ENCODE assay signal across 23 cellular contexts in genomic region chr15:58423858-58424608, GRCh38. TPM values are rescaled to one million over a fixed set of nuclear protein-coding genes. Genes with fewer than 3 reads are reported as not detected.
A peak's percentile ranks its signal among the peaks of the same experiment; 100 is the strongest.
DNase-seq lines count a peak whose midpoint lies in the region; ATAC-seq, FAIRE-seq and TF ChIP-seq lines count a peak whose summit lies in the region.
"Had no signal": no experiment of that assay in that cellular context is flagged by ENCODE, and none has a peak within 500 bp of the region (broad histone marks: within the 10 kb centered on the region; RNA-seq: fewer than 3 reads in every experiment).

No MANE protein-coding gene starts in this region.

- H3K36me3 Mint-ChIP-seq in astrocyte (ENCODE audit: low read depth, unreplicated experiment): no peaks in the 10 kb centered on the region
- H3K36me3 Mint-ChIP-seq in naive thymus-derived CD4-positive, alpha-beta T cell: peaks cover 0 to 15% (median 0%) of the 10 kb centered on the region in 5 donors

- H3K9me3 ChIP-seq in left ventricle myocardium inferior (replicated peaks) (no peaks in the 10 kb centered on the region), astrocyte (ENCODE audit: insufficient read depth, low read depth, low read length) (no peaks in the 10 kb centered on the region)
- H3K9me3 ChIP-seq in naive thymus-derived CD4-positive, alpha-beta T cell (ENCODE audit: control insufficient read depth in 2 of 3, low read length in 3 of 3): no peaks in the 10 kb centered on the region
- H3K9me3 ChIP-seq: prostate gland had no signal

- no peak overlapping the region for H3K9ac ChIP-seq in astrocyte (ENCODE audit: low read length)

- FAIRE-seq in astrocyte (lab: Jason Lieb, UNC): no peak
- FAIRE-seq: colon, islet of Langerhans had no signal

- peak overlapping the region; percentile 49 for H2AFZ ChIP-seq in astrocyte (ENCODE audit: low read depth, low read length)

- H3K27ac Mint-ChIP-seq in astrocyte (ENCODE audit: unreplicated experiment): no peak overlapping the region
- no peak overlapping the region for H3K27ac Mint-ChIP-seq in naive thymus-derived CD4-positive, alpha-beta T cell
- H3K27ac Mint-ChIP-seq: activated CD4-positive, alpha-beta T cell treated with anti-CD3 and anti-CD28 coated beads, Interleukin-2, amount 10 ng/mL, durations not matched to agents 7 days and 5 days had no signal

- intact Hi-C loops in left ventricle myocardium superior (cut with micrococcal nuclease): no loop called here
- intact Hi-C loops in left ventricle myocardium inferior (cut with micrococcal nuclease): no loop called here
- intact Hi-C loops in naive thymus-derived CD4-positive, alpha-beta T cell (cut with micrococcal nuclease): no loop called here

- H3K4me1 ChIP-seq in left ventricle myocardium inferior (peaks cover 16% of the 10 kb centered on the region), astrocyte (ENCODE audit: insufficient read depth, low read length) (no peaks in the 10 kb centered on the region)
- H3K4me1 ChIP-seq in naive thymus-derived CD4-positive, alpha-beta T cell (ENCODE audit: control insufficient read depth in 2 of 2, insufficient read depth in 2 of 2, low read length in 2 of 2): no peaks in the 10 kb centered on the region

- H3K4me1 Mint-ChIP-seq in astrocyte (ENCODE audit: low read depth, unreplicated experiment): no peaks in the 10 kb centered on the region
- H3K4me1 Mint-ChIP-seq in naive thymus-derived CD4-positive, alpha-beta T cell: peaks cover 0 to 19% (median 0%) of the 10 kb centered on the region in 7 donors
- H3K4me1 Mint-ChIP-seq: activated CD4-positive, alpha-beta T cell treated with anti-CD3 and anti-CD28 coated beads, Interleukin-2, amount 10 ng/mL, durations not matched to agents 7 days and 5 days had no signal

- no peak overlapping the region for H3K4me3 ChIP-seq in left ventricle myocardium inferior
- H3K4me3 ChIP-seq in astrocyte (ENCODE audit: insufficient read depth, low read depth, low read length): no peak overlapping the region
- no peak overlapping the region for H3K4me3 ChIP-seq in naive thymus-derived CD4-positive, alpha-beta T cell (ENCODE audit: low read length)
- H3K4me3 ChIP-seq: prostate gland had no signal

- no peak overlapping the region for H3K4me3 Mint-ChIP-seq in astrocyte (ENCODE audit: unreplicated experiment)
- H3K4me3 Mint-ChIP-seq in naive thymus-derived CD4-positive, alpha-beta T cell: no peak overlapping the region
- H3K4me3 Mint-ChIP-seq: activated CD4-positive, alpha-beta T cell treated with anti-CD3 and anti-CD28 coated beads, Interleukin-2, amount 10 ng/mL, durations not matched to agents 7 days and 5 days had no signal

- H3K9me3 Mint-ChIP-seq in astrocyte (ENCODE audit: unreplicated experiment): peaks cover 3% of the 10 kb centered on the region
- peaks cover 0 to 2% (median 0%) of the 10 kb centered on the region in 11 donors for H3K9me3 Mint-ChIP-seq in naive thymus-derived CD4-positive, alpha-beta T cell
- H3K9me3 Mint-ChIP-seq: activated CD4-positive, alpha-beta T cell treated with anti-CD3 and anti-CD28 coated beads, Interleukin-2, amount 10 ng/mL, durations not matched to agents 7 days and 5 days had no signal

- H3K36me3 ChIP-seq in left ventricle myocardium inferior (no peaks in the 10 kb centered on the region), astrocyte (ENCODE audit: insufficient read depth, low read length) (no peaks in the 10 kb centered on the region)
- H3K36me3 ChIP-seq in naive thymus-derived CD4-positive, alpha-beta T cell (ENCODE audit: control insufficient read depth in 2 of 3, insufficient read depth in 3 of 3, low read length in 3 of 3): no peaks in the 10 kb centered on the region
- H3K36me3 ChIP-seq: prostate gland had no signal

- DNase-seq in left ventricle myocardium superior (no peak), left ventricle myocardium inferior (no peak), astrocyte (ENCODE audit: low read depth) (peak; percentile 18), left lobe of liver (ENCODE audit: low spot score) (no peak), CD1c-positive myeloid dendritic cell (ENCODE audit: extremely low spot score) (no peak)
- no peak for DNase-seq in naive thymus-derived CD4-positive, alpha-beta T cell
- DNase-seq: activated CD4-positive, alpha-beta T cell treated with anti-CD3 and anti-CD28 coated beads, Interleukin-2, amount 10 ng/mL, durations not matched to agents 7 days and 5 days; activated naive CD4-positive, alpha-beta T cell treated with Interleukin-2 at 50 U/mL for 16 hours; activated T-cell treated with anti-CD3 and anti-CD28 coated beads for 4 hours; H7; hippocampal formation; NCI-H1417 treated with DMSO at 0.1 percent for 48 hours; NCI-H774; SHP77; stimulated activated CD4-positive, alpha-beta T cell treated with anti-CD3 and anti-CD28 coated beads, Interleukin-4, amount 100 ng/mL, for 4 hours had no signal

- H3K27ac ChIP-seq in left ventricle myocardium inferior (replicated peaks): no peak overlapping the region
- H3K27ac ChIP-seq in astrocyte (ENCODE audit: low read depth, low read length): no peak overlapping the region
- no peak overlapping the region for H3K27ac ChIP-seq in naive thymus-derived CD4-positive, alpha-beta T cell (ENCODE audit: low read depth, low read length)

- peaks cover 10% of the 10 kb centered on the region for H3K27me3 Mint-ChIP-seq in astrocyte (ENCODE audit: low read depth, unreplicated experiment)
- H3K27me3 Mint-ChIP-seq in naive thymus-derived CD4-positive, alpha-beta T cell: no peaks in the 10 kb centered on the region
- H3K27me3 Mint-ChIP-seq: activated CD4-positive, alpha-beta T cell treated with anti-CD3 and anti-CD28 coated beads, Interleukin-2, amount 10 ng/mL, durations not matched to agents 7 days and 5 days had no signal

- H3K4me2 ChIP-seq in astrocyte (ENCODE audit: low read length): no peak overlapping the region

- H3K79me2 ChIP-seq in astrocyte (ENCODE audit: insufficient read depth, low read length): no peaks in the 10 kb centered on the region

- peak; percentile 19 for ATAC-seq in left ventricle myocardium superior
- peak; percentile 44 for ATAC-seq in left lobe of liver
- no peak for ATAC-seq in HG03045 (IDR thresholded peaks at IDR 0.05; ENCODE audit: unreplicated experiment)
- ATAC-seq in GM18498 (IDR thresholded peaks at IDR 0.05; ENCODE audit: unreplicated experiment): no peak
- no peak for ATAC-seq in naive thymus-derived CD4-positive, alpha-beta T cell

- no peaks in the 10 kb centered on the region for H4K20me1 ChIP-seq in astrocyte (ENCODE audit: insufficient read depth, low read length)

- H3K27me3 ChIP-seq in left ventricle myocardium inferior (ENCODE audit: low read depth): no peaks in the 10 kb centered on the region
- no peaks in the 10 kb centered on the region for H3K27me3 ChIP-seq in astrocyte (ENCODE audit: insufficient read depth, low read length)
- H3K27me3 ChIP-seq in naive thymus-derived CD4-positive, alpha-beta T cell (ENCODE audit: control insufficient read depth in 2 of 2, insufficient read depth in 2 of 2, low read length in 2 of 2): no peaks in the 10 kb centered on the region

- TF ChIP-seq CTCF in left ventricle myocardium inferior (IDR thresholded peaks at IDR 0.05; ENCODE audit: borderline replicate concordance): no peak
- no peak for TF ChIP-seq CTCF in astrocyte (IDR thresholded peaks at IDR 0.05; ENCODE audit: insufficient read depth, low read depth, low read length)

- POLR2A ChIA-PET in naive thymus-derived CD4-positive, alpha-beta T cell (lab: Charles Lee): no interaction called here

- CTCF ChIA-PET in naive thymus-derived CD4-positive, alpha-beta T cell (lab: Charles Lee): no interaction called here

RNA-seq across cellular contexts. Expression of gene LIPC, which starts 7.8 kb away (rescaled TPM):
- total RNA-seq in left ventricle myocardium superior (0.32 TPM), left ventricle myocardium inferior (1.5 TPM), astrocyte (not detected in 2 replicates), left lobe of liver (202 TPM)
- total RNA-seq in naive thymus-derived CD4-positive, alpha-beta T cell: 1 to 10 TPM in 1 of 5 experiments, under 1 TPM in 4; 0.46 to 5.1 (median 0.77) TPM
- 1 to 10 TPM in 1 of 2 donors, under 1 TPM in 1; 0.58 to 2.1 TPM for polyA plus RNA-seq in naive thymus-derived CD4-positive, alpha-beta T cell
- total RNA-seq: H7, mesenteric fat pad, temporal lobe had no signal
- polyA plus RNA-seq: neural cell had no signal

Comparison
In these comparisons a context has a peak if more than half of its experiments do, and no peak if none do; other contexts are left out.
1. ATAC-seq: peak in left ventricle myocardium superior (single experiment) and left lobe of liver (single experiment); none in HG03045 (single experiment), GM18498 (single experiment) and naive thymus-derived CD4-positive, alpha-beta T cell (single experiment).
2. RNA of gene LIPC, which starts 7.8 kb away (total RNA-seq): 202 TPM in left lobe of liver (single experiment); 1.5 TPM in left ventricle myocardium inferior (single experiment), 0.46 to 5.1 TPM in naive thymus-derived CD4-positive, alpha-beta T cell, 0.32 TPM in left ventricle myocardium superior (single experiment) and not detected in astrocyte; every median in the first group is over 10 times any median in the second.